17 cellular contexts compared by ENCODE assay signal in the genomic region with DNA sequence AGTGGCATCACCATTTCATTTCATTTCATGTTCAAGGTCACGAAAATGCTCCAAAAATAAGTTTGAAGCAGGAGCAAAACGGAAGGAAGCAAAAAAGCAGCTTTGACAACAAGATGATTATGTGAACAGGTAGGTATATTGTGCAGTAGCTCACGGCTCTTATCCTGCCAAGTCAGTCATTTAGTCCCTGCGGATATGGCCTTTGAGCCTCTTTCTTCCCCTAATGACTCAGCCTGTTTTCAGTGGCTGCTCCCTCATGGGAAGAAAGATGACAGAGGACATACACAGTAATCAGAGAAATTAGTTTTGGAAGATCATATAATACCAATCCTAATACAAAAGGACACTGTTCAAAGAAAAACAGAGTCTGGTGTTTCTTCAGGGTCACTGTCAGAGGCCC.
DNase-seq lines count a peak whose midpoint lies in the region; ATAC-seq and TF ChIP-seq lines count a peak whose summit lies in the region.
"Had no signal": no experiment of that assay in that cellular context is flagged by ENCODE, and none has a peak within 500 bp of the region (broad histone marks: within the 10 kb centered on the region; RNA-seq: fewer than 3 reads in every experiment).

No MANE protein-coding gene starts in this region.

- DNase-seq in GM23338 (ENCODE audit: low spot score), result no peak
- DNase-seq in RPMI7951 (ENCODE audit: low read depth), result peak; percentile 14
- DNase-seq in hepatocyte (ENCODE audit: low spot score), result peak; percentile 18
- DNase-seq in transverse colon, result peak; percentile 22
- no peak for DNase-seq in adrenal gland
- no peak for DNase-seq in osteocyte (ENCODE audit: extremely low spot score, unreplicated experiment)
- DNase-seq: CD8-positive, alpha-beta T cell; HCEC 1CT; NCI-H1417 treated with DMSO at 0.1 percent for 48 hours; NCI-H2029 treated with DMSO at 0.1 percent for 48 hours; NCI-H2171; NCI-H526; PC-9 had no signal

- H2AFZ ChIP-seq in GM23338 (peak overlapping the region; percentile 78), hepatocyte (no peak overlapping the region)
- H2AFZ ChIP-seq: PC-9 had no signal

- no peak for TF ChIP-seq POLR2A in transverse colon (IDR thresholded peaks at IDR 0.05)
- no peak for TF ChIP-seq POLR2A in adrenal gland (IDR thresholded peaks at IDR 0.05)

- H3K27me3 Mint-ChIP-seq in GM23338 (ENCODE audit: insufficient read depth, low read depth, poor library complexity), result no peaks in the 10 kb centered on the region
- peaks cover 4% of the 10 kb centered on the region for H3K27me3 Mint-ChIP-seq in osteocyte (ENCODE audit: unreplicated experiment)

- no peak overlapping the region for H3K27ac ChIP-seq in GM23338 (ENCODE audit: low read depth)
- no peak overlapping the region for H3K27ac ChIP-seq in hepatocyte
- no peak overlapping the region for H3K27ac ChIP-seq in transverse colon
- no peak overlapping the region for H3K27ac ChIP-seq in adrenal gland
- H3K27ac ChIP-seq: BLaER1 treated with 17β-estradiol and CSF1 and Interleukin-3, amounts not matched to agents 10 nM and 100 nM; PC-9; SJSA1 had no signal

- H3K4me1 Mint-ChIP-seq in GM23338 (peaks cover 16% of the 10 kb centered on the region), osteocyte (ENCODE audit: unreplicated experiment) (peaks cover 20% of the 10 kb centered on the region)

- intact Hi-C loops in transverse colon (cut with DNase I; ENCODE audit: low total_unique reads), result no loop called here
- intact Hi-C loops in adrenal gland (cut with DNase I), result no loop called here

- no peak for ATAC-seq in GM23338
- no peak for ATAC-seq in GM21526 (IDR thresholded peaks at IDR 0.05; ENCODE audit: low FRiP score, unreplicated experiment)
- ATAC-seq: CD8-positive, alpha-beta T cell; K562 had no signal

- no peaks in the 10 kb centered on the region for H3K9me3 ChIP-seq in hepatocyte (ENCODE audit: low read depth)
- H3K9me3 ChIP-seq in transverse colon, result no peaks in the 10 kb centered on the region
- no peaks in the 10 kb centered on the region for H3K9me3 ChIP-seq in adrenal gland (replicated peaks in 1 of 3)
- H3K9me3 ChIP-seq: SJSA1 had no signal

- no peaks in the 10 kb centered on the region for H3K79me2 ChIP-seq in GM23338 (replicated peaks; ENCODE audit: insufficient read depth)
- no peaks in the 10 kb centered on the region for H3K79me2 ChIP-seq in hepatocyte

- TF ChIP-seq EP300 in transverse colon (IDR thresholded peaks at IDR 0.05; ENCODE audit: low read depth), result no peak

- H3K4me3 Mint-ChIP-seq in GM23338 (no peak overlapping the region), osteocyte (ENCODE audit: unreplicated experiment) (no peak overlapping the region)
- H3K4me3 Mint-ChIP-seq: CD8-positive, alpha-beta T cell had no signal

- H3F3A ChIP-seq in GM23338 (replicated peaks; ENCODE audit: low read depth), result no peaks in the 10 kb centered on the region

- H3K4me3 ChIP-seq in GM23338, result no peak overlapping the region
- H3K4me3 ChIP-seq in hepatocyte, result no peak overlapping the region
- H3K4me3 ChIP-seq in transverse colon, result no peak overlapping the region
- no peak overlapping the region for H3K4me3 ChIP-seq in adrenal gland
- H3K4me3 ChIP-seq: BLaER1 treated with 17β-estradiol and CSF1 and Interleukin-3, amounts not matched to agents 10 nM and 100 nM; K562; PC-9; SJSA1 had no signal

- no peak overlapping the region for H3K4me2 ChIP-seq in GM23338
- no peak overlapping the region for H3K4me2 ChIP-seq in hepatocyte
- H3K4me2 ChIP-seq: BLaER1 treated with 17β-estradiol and CSF1 and Interleukin-3, amounts not matched to agents 10 nM and 100 nM; PC-9 had no signal

- 72% methylated on average over 4 of the region's 4 CpGs for WGBS in hepatocyte (ENCODE audit: low lambda C conversion rate, missing lambda C conversion rate)
- WGBS in transverse colon (ENCODE audit: low coverage in 1 of 2), 2 donors, result 40 to 44% methylated on average over 1 to 4 of the region's 4 CpGs
- 47 to 57% (median 51%) methylated on average over 4 of the region's 4 CpGs for WGBS in adrenal gland, 4 donors

- H3K4me1 ChIP-seq in GM23338 (ENCODE audit: insufficient read depth) (peaks cover 12% of the 10 kb centered on the region), hepatocyte (ENCODE audit: insufficient read depth) (no peaks in the 10 kb centered on the region), transverse colon (peaks cover 0 to 15% (median 2%) of the 10 kb centered on the region in 4 donors), adrenal gland (replicated peaks in 1 of 2) (no peaks in the 10 kb centered on the region)
- H3K4me1 ChIP-seq: BLaER1 treated with 17β-estradiol and CSF1 and Interleukin-3, amounts not matched to agents 10 nM and 100 nM; SJSA1 had no signal

- H4K20me1 ChIP-seq in GM23338 (replicated peaks; ENCODE audit: insufficient read depth) (no peaks in the 10 kb centered on the region), hepatocyte (ENCODE audit: insufficient read depth, poor library complexity, severe bottlenecking) (no peaks in the 10 kb centered on the region)
- H4K20me1 ChIP-seq: BLaER1 treated with 17β-estradiol and CSF1 and Interleukin-3, amounts not matched to agents 10 nM and 100 nM had no signal

- H3K27me3 ChIP-seq in GM23338 (ENCODE audit: insufficient read depth), result no peaks in the 10 kb centered on the region
- H3K27me3 ChIP-seq in hepatocyte, result no peaks in the 10 kb centered on the region
- no peaks in the 10 kb centered on the region for H3K27me3 ChIP-seq in transverse colon
- H3K27me3 ChIP-seq in adrenal gland, result no peaks in the 10 kb centered on the region
- H3K27me3 ChIP-seq: BLaER1 treated with 17β-estradiol and CSF1 and Interleukin-3, amounts not matched to agents 10 nM and 100 nM; SJSA1 had no signal

- H3K9me3 Mint-ChIP-seq in GM23338 (peaks cover 17% of the 10 kb centered on the region), osteocyte (ENCODE audit: unreplicated experiment) (peaks cover 4% of the 10 kb centered on the region)
- H3K9me3 Mint-ChIP-seq: CD8-positive, alpha-beta T cell had no signal

- H3K9me2 ChIP-seq in GM23338 (ENCODE audit: insufficient read depth) (peaks cover 4% of the 10 kb centered on the region; the same call in 1 of the 2 replicates), hepatocyte (replicated peaks; ENCODE audit: insufficient read depth) (no peaks in the 10 kb centered on the region)

- no peaks in the 10 kb centered on the region for H3K36me3 ChIP-seq in GM23338 (ENCODE audit: insufficient read depth)
- no peaks in the 10 kb centered on the region for H3K36me3 ChIP-seq in hepatocyte (replicated peaks; ENCODE audit: insufficient read depth, low read depth)
- no peaks in the 10 kb centered on the region for H3K36me3 ChIP-seq in transverse colon
- no peaks in the 10 kb centered on the region for H3K36me3 ChIP-seq in adrenal gland (replicated peaks in 1 of 2)
- H3K36me3 ChIP-seq: BLaER1 treated with 17β-estradiol and CSF1 and Interleukin-3, amounts not matched to agents 10 nM and 100 nM; SJSA1 had no signal

- TF ChIP-seq CTCF in GM23338 (conservative IDR thresholded peaks at IDR 0.05; ENCODE audit: low read depth in 2 of 2) (no peak), hepatocyte (IDR thresholded peaks at IDR 0.05; ENCODE audit: poor library complexity) (no peak), transverse colon (IDR thresholded peaks at IDR 0.05) (no peak), adrenal gland (IDR thresholded peaks at IDR 0.05) (no peak), osteocyte (IDR thresholded peaks at IDR 0.05) (no peak)

- in situ Hi-C loops in transverse colon (cut with MboI; ENCODE audit: low pct_ligation_motif_present in 1 of 4, low pct_unique_long_range_greater_than_20kb in 1 of 4, low sequenced_read_pairs in 3 of 4), result no loop called here

- H3K27ac Mint-ChIP-seq in GM23338, result no peak overlapping the region
- H3K27ac Mint-ChIP-seq in osteocyte (ENCODE audit: unreplicated experiment), result no peak overlapping the region
- H3K27ac Mint-ChIP-seq: CD8-positive, alpha-beta T cell had no signal

- H3K36me3 Mint-ChIP-seq in GM23338 (ENCODE audit: low read depth) (peaks cover 12% of the 10 kb centered on the region), osteocyte (ENCODE audit: unreplicated experiment) (no peaks in the 10 kb centered on the region)
- H3K36me3 Mint-ChIP-seq: CD8-positive, alpha-beta T cell had no signal

TF ChIP-seq in GM23338, 12 proteins besides CTCF, POLR2A, EP300 and RAD21 (continues in another document):
- TF ChIP-seq POLR2AphosphoS5 (IDR thresholded peaks at IDR 0.05; ENCODE audit: low read depth) (no peak), ZNF331 (CRISPR knock-in tag; IDR thresholded peaks at IDR 0.05; ENCODE audit: low read depth) (no peak), EZH2 (IDR thresholded peaks at IDR 0.05; ENCODE audit: low read depth, unreplicated experiment) (no peak), STAT1 (IDR thresholded peaks at IDR 0.05; ENCODE audit: unreplicated experiment) (no peak)

Comparison
In these comparisons a context has a peak if more than half of its experiments do, and no peak if none do; other contexts are left out.
1. DNase-seq: peak in RPMI7951 (single experiment), hepatocyte (single experiment) and transverse colon (single experiment); none in GM23338 (single experiment), adrenal gland (0 of 7) and osteocyte (single experiment).